ENCODE assay signal across 8 cellular contexts in the genomic region with DNA sequence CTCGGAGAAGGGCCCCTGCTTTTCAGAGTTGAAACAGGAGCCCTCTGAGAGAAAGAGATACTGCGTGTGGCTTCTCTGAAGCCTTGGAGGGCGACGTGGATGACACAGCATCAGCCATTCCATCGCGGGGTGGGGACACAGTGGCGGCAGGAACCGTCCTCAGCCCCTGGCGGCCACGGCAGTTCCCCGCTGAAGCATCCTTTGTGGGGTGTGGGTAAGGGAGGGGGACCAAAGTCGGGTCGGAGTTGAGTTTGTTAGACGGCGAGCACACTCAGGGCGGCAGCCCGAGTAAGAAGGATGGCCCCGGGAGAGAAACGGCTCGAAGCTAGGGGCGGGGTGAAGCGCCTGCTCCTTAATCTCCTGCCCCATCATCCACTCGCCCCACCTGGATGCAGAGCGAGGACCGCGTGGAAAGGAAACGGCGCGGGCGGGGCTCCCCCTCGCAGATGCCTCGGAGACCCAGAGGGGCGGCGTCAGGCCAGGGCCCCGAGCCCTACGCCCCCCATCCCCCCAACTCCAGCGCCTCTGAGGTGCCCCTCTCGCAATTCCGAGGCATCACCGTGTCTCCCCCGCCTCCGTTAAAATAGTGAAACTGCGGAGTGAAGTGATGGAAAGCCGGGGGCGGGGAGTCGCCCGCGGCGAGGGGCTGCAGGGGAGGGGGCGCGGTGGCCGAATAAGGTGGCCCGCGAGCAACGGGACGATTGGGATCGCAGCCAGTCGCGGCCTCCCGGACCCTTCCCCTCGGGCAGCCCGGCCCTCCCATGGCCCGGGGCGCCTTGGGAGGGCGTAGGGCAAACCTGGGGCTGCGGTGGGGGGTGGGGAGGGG. TPM values are rescaled to one million over a fixed set of nuclear protein-coding genes. Genes with fewer than 3 reads are reported as not detected.
A peak's percentile ranks its signal among the peaks of the same experiment; 100 is the strongest.
DNase-seq lines count a peak whose midpoint lies in the region; ATAC-seq lines count a peak whose summit lies in the region.

No MANE protein-coding gene starts in this region.

- H3K9me3 Mint-ChIP-seq in activated CD4-positive, alpha-beta T cell treated with anti-CD3 and anti-CD28 coated beads, Interleukin-2, amount 10 ng/mL, durations not matched to agents 24 days and 14 days: no peaks in the 10 kb centered on the region

- no peaks in the 10 kb centered on the region for H3K27me3 ChIP-seq in mucosa of rectum (ENCODE audit: control insufficient read depth in 2 of 2, insufficient read depth in 2 of 2, low read length in 2 of 2)

- peaks cover 28% of the 10 kb centered on the region for H3K4me1 Mint-ChIP-seq in activated CD4-positive, alpha-beta T cell treated with anti-CD3 and anti-CD28 coated beads, Interleukin-2, amount 10 ng/mL, durations not matched to agents 24 days and 14 days

- intact Hi-C loops in activated CD4-positive, alpha-beta T cell treated with anti-CD3 and anti-CD28 coated beads, Interleukin-2, amount 10 ng/mL, durations not matched to agents 24 days and 14 days (cut with micrococcal nuclease): loop anchor here (1.0 to 2.0 kb wide), 3 partner anchors 20 to 132 kb away; no protein-coding TSS in a partner anchor

- peak overlapping the region; percentile 93 to 94 for H3K27ac ChIP-seq in mucosa of rectum (ENCODE audit: low read depth in 2 of 2, low read length in 2 of 2)

- H3K4me1 ChIP-seq in mucosa of rectum (ENCODE audit: control insufficient read depth in 2 of 2, insufficient read depth in 2 of 2, low read length in 2 of 2): peaks cover 14 to 15% of the 10 kb centered on the region in 2 donors

- H3K36me3 Mint-ChIP-seq in activated CD4-positive, alpha-beta T cell treated with anti-CD3 and anti-CD28 coated beads, Interleukin-2, amount 10 ng/mL, durations not matched to agents 24 days and 14 days (ENCODE audit: low read depth): peaks cover 2% of the 10 kb centered on the region

- peak overlapping the region; percentile 87 for H3K4me3 Mint-ChIP-seq in activated CD4-positive, alpha-beta T cell treated with anti-CD3 and anti-CD28 coated beads, Interleukin-2, amount 10 ng/mL, durations not matched to agents 24 days and 14 days

- DNase-seq in COLO668 (lab: John Stamatoyannopoulos, UW; ENCODE audit: unreplicated experiment): peak; percentile 48
- peak; percentile 44 for DNase-seq in HuH-7 (ENCODE audit: low spot score)
- peak; percentile 85 for DNase-seq in activated CD4-positive, alpha-beta T cell treated with anti-CD3 and anti-CD28 coated beads, Interleukin-2, amount 10 ng/mL, durations not matched to agents 24 days and 14 days
- peak; percentile 51 for DNase-seq in effector CD4-positive, alpha-beta T cell
- DNase-seq in stimulated activated naive CD4-positive, alpha-beta T cell (lab: John Stamatoyannopoulos, UW): peak; percentile 44 to 72 (median 66)
- no peak for DNase-seq in NCI-H345 treated with DMSO at 0.1 percent for 48 hours (lab: John Stamatoyannopoulos, UW; ENCODE audit: unreplicated experiment)

- peak overlapping the region; percentile 94 to 95 for H3K4me3 ChIP-seq in mucosa of rectum (ENCODE audit: low read length in 2 of 2)

- no peaks in the 10 kb centered on the region for H3K36me3 ChIP-seq in mucosa of rectum (ENCODE audit: control insufficient read depth in 2 of 2, insufficient read depth in 2 of 2, low read length in 2 of 2)

- peak; percentile 38 for ATAC-seq in GM21360 (IDR thresholded peaks at IDR 0.05; ENCODE audit: unreplicated experiment)

- H3K27me3 Mint-ChIP-seq in activated CD4-positive, alpha-beta T cell treated with anti-CD3 and anti-CD28 coated beads, Interleukin-2, amount 10 ng/mL, durations not matched to agents 24 days and 14 days: peaks cover 9% of the 10 kb centered on the region

- H3K9ac ChIP-seq in mucosa of rectum (ENCODE audit: low read depth in 1 of 2, low read length in 2 of 2): peak overlapping the region; percentile 38 to 94

- H3K9me3 ChIP-seq in mucosa of rectum (ENCODE audit: control insufficient read depth in 2 of 2, low read length in 2 of 2): no peaks in the 10 kb centered on the region

- H3K27ac Mint-ChIP-seq in activated CD4-positive, alpha-beta T cell treated with anti-CD3 and anti-CD28 coated beads, Interleukin-2, amount 10 ng/mL, durations not matched to agents 24 days and 14 days: peak overlapping the region; percentile 94

RNA-seq across cellular contexts. Expression of a gene that starts 0.8 kb away (rescaled TPM):
- total RNA-seq in activated CD4-positive, alpha-beta T cell treated with anti-CD3 and anti-CD28 coated beads, Interleukin-2, amount 10 ng/mL, durations not matched to agents 24 days and 14 days: 13.9 and 16.8 TPM in 2 replicates
